In the genomic region with DNA sequence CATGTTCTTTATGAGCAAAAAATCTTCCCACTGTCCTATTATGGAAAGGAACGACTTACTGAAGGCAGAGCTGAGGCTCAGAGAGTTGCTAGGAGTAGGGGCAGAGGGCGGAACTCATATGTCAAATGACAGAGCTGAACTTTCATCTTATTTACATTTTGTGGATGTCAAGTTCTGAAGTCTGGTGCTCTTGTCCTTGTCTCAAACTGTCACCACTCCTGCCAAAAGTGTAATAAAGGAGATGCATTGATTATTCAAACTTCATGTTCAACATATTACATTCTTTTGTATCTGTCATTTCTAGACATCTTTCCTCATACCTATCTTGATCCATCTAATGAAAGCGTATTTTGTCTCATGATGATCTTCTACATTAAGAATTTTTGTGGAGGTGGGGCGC, we compare ENCODE assay signal across 36 cellular contexts. TPM values are rescaled to one million over a fixed set of nuclear protein-coding genes. Genes with fewer than 3 reads are reported as not detected.
"Had no signal": no experiment of that assay in that cellular context is flagged by ENCODE, and none has a peak within 500 bp of the region (broad histone marks: within the 10 kb centered on the region; RNA-seq: fewer than 3 reads in every experiment).

No MANE protein-coding gene starts in this region.

- H3K4me3 ChIP-seq: adrenal gland, ascending aorta, body of pancreas, breast epithelium, cardiac muscle cell had no signal

- DNase-seq: activated effector memory CD4-positive, alpha-beta T cell treated with anti-CD3 and anti-CD28 coated beads, Interleukin-2, amount 50 U/mL, for 16 hours; activated effector memory CD4-positive, alpha-beta T cell treated with Interleukin-2 at 50 U/mL for 16 hours; activated gamma-delta T cell; activated gamma-delta T cell treated with Interleukin-2 at 50 U/mL for 16 hours; activated naive CD4-positive, alpha-beta T cell; activated naive CD4-positive, alpha-beta T cell treated with anti-CD3 and anti-CD28 coated beads for 36 hours; activated naive CD4-positive, alpha-beta T cell treated with anti-CD3 and anti-CD28 coated beads, Interleukin-2, amount 10 ng/mL, durations not matched to agents 7 days and 5 days; activated naive CD4-positive, alpha-beta T cell treated with anti-CD3 and anti-CD28 coated beads, Interleukin-2, amount 50 U/mL, for 16 hours; activated naive CD4-positive, alpha-beta T cell treated with Interleukin-2 at 50 U/mL for 16 hours; activated naive CD8-positive, alpha-beta T cell treated with anti-CD3 and anti-CD28 coated beads for 36 hours; activated naive CD8-positive, alpha-beta T cell treated with anti-CD3 and anti-CD28 coated beads, Interleukin-2, amount 10 ng/mL, durations not matched to agents 7 days and 5 days; activated naive CD8-positive, alpha-beta T cell treated with anti-CD3 and anti-CD28 coated beads, Interleukin-2, amount 50 U/mL, for 24 hours; activated T-cell treated with anti-CD3 and anti-CD28 coated beads for 4 hours; activated T-cell treated with anti-CD3 and anti-CD28 coated beads, Interleukin-2, amount 50 U/mL, for 1 hour; activated T-cell treated with anti-CD3 and anti-CD28 coated beads, Interleukin-2, amount 50 U/mL, for 24 hours; activated T-cell treated with anti-CD3 and anti-CD28 coated beads, Interleukin-2, amount 50 U/mL, for 4 hours; activated T-cell treated with anti-CD3 and anti-CD28 coated beads, Interleukin-2, amount 50 U/mL, for 48 hours; activated T-cell treated with anti-CD3 and anti-CD28 coated beads, Interleukin-2, amount 50 U/mL, for 72 hours; adrenal gland; amniotic stem cell; amygdala; anterior cingulate cortex; aorta; body of pancreas; brain microvascular endothelial cell; caudate nucleus; central memory CD4-positive, alpha-beta T cell; cerebellar nuclear complex had no signal

- H3K27ac ChIP-seq: adrenal gland, ascending aorta, body of pancreas, brain microvascular endothelial cell, breast epithelium, cardiac muscle cell had no signal

- H3K36me3 ChIP-seq: adrenal gland, ascending aorta, brain microvascular endothelial cell, breast epithelium, cardiac muscle cell had no signal

- H3K9me3 ChIP-seq: ascending aorta, body of pancreas had no signal

- H3K27me3 ChIP-seq: adrenal gland, ascending aorta, body of pancreas, brain microvascular endothelial cell, breast epithelium, cardiac muscle cell had no signal

- H3K4me1 ChIP-seq: ascending aorta, body of pancreas, breast epithelium had no signal

RNA-seq across cellular contexts. Expression of gene C11orf87, which starts 57.1 kb away (rescaled TPM):
- total RNA-seq: activated naive CD4-positive, alpha-beta T cell treated with anti-CD3 and anti-CD28 coated beads for 36 hours; activated naive CD4-positive, alpha-beta T cell treated with anti-CD3 and anti-CD28 coated beads, Interleukin-2, amount 50 U/mL, for 72 hours; activated naive CD8-positive, alpha-beta T cell treated with anti-CD3 and anti-CD28 coated beads for 36 hours; activated naive CD8-positive, alpha-beta T cell treated with anti-CD3 and anti-CD28 coated beads, Interleukin-2, amount 10 ng/mL, durations not matched to agents 7 days and 5 days; activated T-cell treated with anti-CD3 and anti-CD28 coated beads, Interleukin-2, amount 50 U/mL, for 4 hours; activated T-cell treated with anti-CD3 and anti-CD28 coated beads, Interleukin-2, amount 50 U/mL, for 72 hours; activated T-helper 1 cell treated with anti-CD3 and anti-CD28 coated beads, Interleukin-12 subunit alpha, Interleukin-12 subunit beta, Interleukin-2, Interleukin-4 antibody, amounts not matched to agents 30 ng/mL and 10 ng/mL and 1 ng/mL, durations not matched to agents 14 hours and 24 hours and 36 hours; activated T-helper 17 cell treated with anti-CD3 and anti-CD28 coated beads, Interleukin-2, amount 50 U/mL, for 72 hours; activated T-helper 2 cell treated with anti-CD3 and anti-CD28 coated beads, Interferon-gamma antibody, Interleukin-2, Interleukin-4, amounts not matched to agents 10 μg/mL and 5 μg/mL and 100 μg/mL, durations not matched to agents 14 hours and 24 hours and 36 hours; aorta; ascending aorta; body of pancreas; bronchial epithelial cell had no signal
- polyA plus RNA-seq: aorta had no signal
